In the genomic region with DNA sequence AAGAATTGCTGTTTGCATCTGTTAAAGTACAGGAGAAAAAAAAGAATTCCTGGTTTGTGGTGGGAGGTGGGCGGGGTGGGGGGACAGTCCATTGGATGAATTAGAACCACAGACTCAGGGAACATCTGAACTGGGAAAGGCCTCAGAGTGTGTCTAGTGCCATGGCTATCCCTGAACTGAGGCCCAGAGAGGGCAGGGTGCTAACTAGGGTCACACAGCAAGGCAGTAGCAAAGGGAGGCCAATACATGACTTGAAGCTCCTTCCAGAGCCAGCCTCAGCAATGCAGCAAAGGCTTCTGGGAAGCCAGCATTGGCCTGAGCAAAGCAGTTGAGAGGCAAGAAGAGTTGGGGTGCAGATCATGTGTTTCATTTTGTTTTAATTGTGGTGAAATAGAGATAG, we compare ENCODE assay signal across 26 cellular contexts.
DNase-seq lines count a peak whose midpoint lies in the region; ATAC-seq and TF ChIP-seq lines count a peak whose summit lies in the region.
"Had no signal": no experiment of that assay in that cellular context is flagged by ENCODE, and none has a peak within 500 bp of the region (broad histone marks: within the 10 kb centered on the region; RNA-seq: fewer than 3 reads in every experiment).

No MANE protein-coding gene starts in this region.

- peak overlapping the region; percentile 96 for H2BK20ac ChIP-seq in IMR-90 (ENCODE audit: low read depth, low read length)

- H2BK15ac ChIP-seq in IMR-90 (ENCODE audit: low read depth, low read length): peak overlapping the region; percentile 82; the same call in 1 of the 3 replicates

- peak; percentile 6 for DNase-seq in activated naive CD4-positive, alpha-beta T cell treated with anti-CD3 and anti-CD28 coated beads, Interleukin-2, amount 10 ng/mL, durations not matched to agents 7 days and 5 days
- no peak for DNase-seq in activated naive CD4-positive, alpha-beta T cell treated with anti-CD3 and anti-CD28 coated beads, Interleukin-2, amount 50 U/mL, for 16 hours
- DNase-seq in IMR-90 (no peak), islet precursor cell (peak; percentile 29), mesothelial cell of epicardium (ENCODE audit: low spot score in 2 of 2, unreplicated experiment in 2 of 2) (no peak), caudate nucleus (lab: John Stamatoyannopoulos, UW) (no peak), pons (ENCODE audit: low spot score) (no peak)
- DNase-seq: ACHN; CD4-positive, CD25-positive, alpha-beta regulatory T cell; DMS153; DND-41; KG1; MG63; NCI-H1694; NCI-H2029 treated with DMSO at 0.1 percent for 48 hours; NCI-H446 treated with DMSO at 0.1 percent for 48 hours; NCI-H526; NCI-H82; NK-92 treated with Interleukin-12 subunit alpha and Interleukin-12 subunit beta, amount 100 ng/mL, for 24 hours; PC-3; SHP77 had no signal

- H3K4me2 ChIP-seq in IMR-90 (ENCODE audit: low read depth, low read length): no peak overlapping the region

- dilution Hi-C loops in IMR-90 (cut with HindIII; ENCODE audit: low sequenced_read_pairs, unreplicated experiment): no loop called here

- H3K4me3 Mint-ChIP-seq in activated naive CD4-positive, alpha-beta T cell treated with anti-CD3 and anti-CD28 coated beads, Interleukin-2, amount 10 ng/mL, durations not matched to agents 7 days and 5 days: no peak overlapping the region
- H3K4me3 Mint-ChIP-seq in mesothelial cell of epicardium: no peak overlapping the region
- H3K4me3 Mint-ChIP-seq: CD4-positive, CD25-positive, alpha-beta regulatory T cell had no signal

- H3K56ac ChIP-seq in IMR-90 (ENCODE audit: extremely low read depth, insufficient read depth, low read length): peak overlapping the region; percentile 28; the same call in 1 of the 2 replicates

- no peak for TF ChIP-seq CTCF in IMR-90 (conservative IDR thresholded peaks at IDR 0.05; ENCODE audit: low read depth, low read length)
- TF ChIP-seq CTCF in mesothelial cell of epicardium (IDR thresholded peaks at IDR 0.05; ENCODE audit: unreplicated experiment): no peak

- H4K5ac ChIP-seq in IMR-90 (ENCODE audit: low read depth, low read length): peak overlapping the region; percentile 69; the same call in 1 of the 2 replicates

- peak overlapping the region; percentile 9 for H2AFZ ChIP-seq in IMR-90 (replicated peaks; ENCODE audit: low read length, poor library complexity)

- no peak for TF ChIP-seq POLR2A in IMR-90 (IDR thresholded peaks at IDR 0.05; ENCODE audit: low read depth, low read length)

- peak overlapping the region; percentile 71 for H3K14ac ChIP-seq in IMR-90 (replicated peaks; ENCODE audit: low read depth, low read length)

- 100% methylated on average over 1 of the region's 1 CpG; no CpG with 5 or more reads in 1 of the 2 experiments for WGBS in IMR-90 (ENCODE audit: extremely low coverage in 2 of 2, insufficient read length in 1 of 2), 2 experiments

- BruUV-seq in IMR-90 (replicated peaks; lab: Mats Ljungman, UMichigan): no TSS peak

- H3K9me1 ChIP-seq in IMR-90 (ENCODE audit: insufficient read depth, low read length): peaks cover 54% of the 10 kb centered on the region

- no peaks in the 10 kb centered on the region for H3K9me3 Mint-ChIP-seq in activated naive CD4-positive, alpha-beta T cell treated with anti-CD3 and anti-CD28 coated beads, Interleukin-2, amount 10 ng/mL, durations not matched to agents 7 days and 5 days
- no peaks in the 10 kb centered on the region for H3K9me3 Mint-ChIP-seq in mesothelial cell of epicardium
- H3K9me3 Mint-ChIP-seq: CD4-positive, CD25-positive, alpha-beta regulatory T cell had no signal

- H4K91ac ChIP-seq in IMR-90 (ENCODE audit: insufficient read depth, low read depth, low read length): peak overlapping the region; percentile 93

- TF ChIP-seq RAD21 in IMR-90 (IDR thresholded peaks at IDR 0.05; ENCODE audit: low read length): no peak

- H3K79me1 ChIP-seq in IMR-90 (ENCODE audit: low read depth in 1 of 2, low read length in 2 of 2): peaks cover 5 to 38% of the 10 kb centered on the region in 2 experiments; a peak in 3 of 4 replicates

- no peaks in the 10 kb centered on the region for H3K27me3 ChIP-seq in IMR-90 (ENCODE audit: control insufficient read depth, insufficient read depth, low read length)
- H3K27me3 ChIP-seq: MG63 had no signal

- H3K27me3 Mint-ChIP-seq in activated naive CD4-positive, alpha-beta T cell treated with anti-CD3 and anti-CD28 coated beads, Interleukin-2, amount 10 ng/mL, durations not matched to agents 7 days and 5 days: peaks cover 36% of the 10 kb centered on the region
- H3K27me3 Mint-ChIP-seq in mesothelial cell of epicardium (ENCODE audit: low read depth): no peaks in the 10 kb centered on the region
- H3K27me3 Mint-ChIP-seq: CD4-positive, CD25-positive, alpha-beta regulatory T cell had no signal

- no peak overlapping the region for H3K9ac ChIP-seq in IMR-90 (ENCODE audit: low read depth, low read length)

- H3K4me1 ChIP-seq in IMR-90 (ENCODE audit: control insufficient read depth, insufficient read depth, low read length): peaks cover 53% of the 10 kb centered on the region

- H2BK5ac ChIP-seq in IMR-90 (ENCODE audit: low read depth, low read length, poor library complexity, severe bottlenecking): peak overlapping the region; percentile 75

- H3K9me3 ChIP-seq in IMR-90 (ENCODE audit: control insufficient read depth, insufficient read depth, low read length): no peaks in the 10 kb centered on the region
- H3K9me3 ChIP-seq: MG63 had no signal

- peak overlapping the region; percentile 87 for H2AK5ac ChIP-seq in IMR-90 (ENCODE audit: low read depth, low read length)

- peak overlapping the region; percentile 98 for H2BK120ac ChIP-seq in IMR-90 (ENCODE audit: low read depth, low read length)

- H3K4me3 ChIP-seq in IMR-90 (ENCODE audit: insufficient read depth, low read depth, low read length): no peak overlapping the region
- H3K4me3 ChIP-seq: MG63, SK-N-MC had no signal

- no peaks in the 10 kb centered on the region for H3K36me3 Mint-ChIP-seq in activated naive CD4-positive, alpha-beta T cell treated with anti-CD3 and anti-CD28 coated beads, Interleukin-2, amount 10 ng/mL, durations not matched to agents 7 days and 5 days
- peaks cover 18% of the 10 kb centered on the region for H3K36me3 Mint-ChIP-seq in mesothelial cell of epicardium
- H3K36me3 Mint-ChIP-seq: CD4-positive, CD25-positive, alpha-beta regulatory T cell had no signal

- H3K4ac ChIP-seq in IMR-90 (ENCODE audit: low read depth, low read length): peak overlapping the region; percentile 99

- peak overlapping the region; percentile 23 to 88; a peak in 3 of 4 replicates for H4K8ac ChIP-seq in IMR-90 (ENCODE audit: low read depth in 2 of 2, low read length in 2 of 2)

- CTCF ChIA-PET in activated naive CD4-positive, alpha-beta T cell treated with anti-CD3 and anti-CD28 coated beads, Interleukin-2, amount 10 ng/mL, durations not matched to agents 7 days and 5 days (lab: Charles Lee): no interaction called here
- CTCF ChIA-PET in IMR-90 (lab: Yijun Ruan, JAX): no interaction called here

- H3K36me3 ChIP-seq in IMR-90 (ENCODE audit: control insufficient read depth, insufficient read depth, low read length): 0 out of 2 replicates have a peak, but pooled peaks cover 1% of the 10 kb centered on the region

- no peaks in the 10 kb centered on the region for H3K4me1 Mint-ChIP-seq in activated naive CD4-positive, alpha-beta T cell treated with anti-CD3 and anti-CD28 coated beads, Interleukin-2, amount 10 ng/mL, durations not matched to agents 7 days and 5 days
- peaks cover 49% of the 10 kb centered on the region for H3K4me1 Mint-ChIP-seq in mesothelial cell of epicardium
- H3K4me1 Mint-ChIP-seq: CD4-positive, CD25-positive, alpha-beta regulatory T cell had no signal

- H3K27ac Mint-ChIP-seq in activated naive CD4-positive, alpha-beta T cell treated with anti-CD3 and anti-CD28 coated beads, Interleukin-2, amount 10 ng/mL, durations not matched to agents 7 days and 5 days: no peak overlapping the region
- peak overlapping the region; percentile 94 for H3K27ac Mint-ChIP-seq in mesothelial cell of epicardium

- H3K23ac ChIP-seq in IMR-90 (ENCODE audit: low read depth, low read length): peak overlapping the region; percentile 69

- H3K27ac ChIP-seq in IMR-90 (ENCODE audit: insufficient read depth, low read length) (peak overlapping the region; percentile 39), caudate nucleus (ENCODE audit: low read depth, low read length) (no peak overlapping the region)
- H3K27ac ChIP-seq: 22Rv1, RWPE1, SK-N-MC had no signal

- peak overlapping the region; percentile 35 for H2AK9ac ChIP-seq in IMR-90 (replicated peaks; ENCODE audit: low read depth, low read length, poor library complexity)

- peak overlapping the region; percentile 32; the same call in 1 of the 2 replicates for H3K18ac ChIP-seq in IMR-90 (ENCODE audit: low read depth, low read length)

- H4K20me1 ChIP-seq in IMR-90 (ENCODE audit: insufficient read depth, low read length): no peaks in the 10 kb centered on the region

- POLR2A ChIA-PET in IMR-90 (lab: Charles Lee; ENCODE audit: unreplicated experiment): no interaction called here

- in situ Hi-C loops in IMR-90 (cut with MboI; ENCODE audit: low sequenced_read_pairs): no loop called here

- intact Hi-C loops in IMR-90 (cut with micrococcal nuclease): loop anchor here (5.0 kb wide), 2 partner anchors 80 to 165 kb away; no protein-coding TSS in a partner anchor

- ATAC-seq in IMR-90 (ENCODE audit: low read depth): no peak
- ATAC-seq in GM19351 (IDR thresholded peaks at IDR 0.05; ENCODE audit: unreplicated experiment): no peak
- ATAC-seq: HCT116, PC-3 had no signal

TF ChIP-seq in IMR-90, 13 proteins besides CTCF, POLR2A, EP300 and RAD21 (continues in another document):
- TF ChIP-seq CEBPB (IDR thresholded peaks at IDR 0.05; ENCODE audit: low read depth, low read length) (no peak), BHLHE40 (IDR thresholded peaks at IDR 0.05; ENCODE audit: low read depth, low read length) (no peak), RFX5 (IDR thresholded peaks at IDR 0.05; ENCODE audit: low read depth, low read length) (no peak), MAFK (IDR thresholded peaks at IDR 0.05; ENCODE audit: low read depth, low read length) (no peak), FOS (IDR thresholded peaks at IDR 0.05; ENCODE audit: low read depth, low read length) (no peak), ELK1 (IDR thresholded peaks at IDR 0.05; ENCODE audit: borderline replicate concordance, low read depth, low read length) (no peak)

Comparison
In these comparisons a context has a peak if more than half of its experiments do, and no peak if none do; other contexts are left out.
1. DNase-seq: peak in activated naive CD4-positive, alpha-beta T cell treated with anti-CD3 and anti-CD28 coated beads, Interleukin-2, amount 10 ng/mL, durations not matched to agents 7 days and 5 days (single experiment) and islet precursor cell (single experiment); none in activated naive CD4-positive, alpha-beta T cell treated with anti-CD3 and anti-CD28 coated beads, Interleukin-2, amount 50 U/mL, for 16 hours (single experiment), IMR-90 (single experiment), mesothelial cell of epicardium (0 of 2), caudate nucleus (0 of 61) and pons (single experiment).